8 cellular contexts compared by ENCODE assay signal in genomic region chr3:37308247-37308646, GRCh38.
DNase-seq lines count a peak whose midpoint lies in the region; ATAC-seq and TF ChIP-seq lines count a peak whose summit lies in the region.

No MANE protein-coding gene starts in this region.

- peak; percentile 21 for TF ChIP-seq CTCF in epithelial cell of esophagus (IDR thresholded peaks at IDR 0.05; ENCODE audit: insufficient read depth, low read depth, low read length, missing control alignments)

- DNase-seq in NCI-H2196 (lab: John Stamatoyannopoulos, UW; ENCODE audit: unreplicated experiment) (peak; percentile 2), NCI-H2196 treated with DMSO at 0.1 percent for 48 hours (lab: John Stamatoyannopoulos, UW; ENCODE audit: unreplicated experiment) (no peak), NCI-H345 treated with DMSO at 0.1 percent for 48 hours (lab: John Stamatoyannopoulos, UW; ENCODE audit: unreplicated experiment) (peak; percentile 2), epithelial cell of esophagus (ENCODE audit: low read depth) (peak; percentile 40), sciatic nerve (ENCODE audit: low spot score) (no peak), medulla oblongata (ENCODE audit: extremely low spot score) (no peak)
- no peak for DNase-seq in activated effector memory CD4-positive, alpha-beta T cell treated with anti-CD3 and anti-CD28 coated beads, Interleukin-2, amount 50 U/mL, for 16 hours

- H3K4me3 ChIP-seq in epithelial cell of esophagus (ENCODE audit: low read length): no peak overlapping the region

- intact Hi-C loops in sciatic nerve (cut with DNase I): no loop called here

- ATAC-seq in sciatic nerve: peak; percentile 39
- no peak for ATAC-seq in GM21737 (IDR thresholded peaks at IDR 0.05; ENCODE audit: unreplicated experiment)

Comparison
In these comparisons a context has a peak if more than half of its experiments do, and no peak if none do; other contexts are left out.
1. DNase-seq: peak in NCI-H2196 (single experiment), NCI-H345 treated with DMSO at 0.1 percent for 48 hours (single experiment) and epithelial cell of esophagus (single experiment); none in NCI-H2196 treated with DMSO at 0.1 percent for 48 hours (single experiment), sciatic nerve (single experiment), medulla oblongata (single experiment) and activated effector memory CD4-positive, alpha-beta T cell treated with anti-CD3 and anti-CD28 coated beads, Interleukin-2, amount 50 U/mL, for 16 hours (single experiment).